In genomic region chr4:154617820-154618317, GRCh38 we compare ENCODE assay signal across 17 cellular contexts. TPM values are rescaled to one million over a fixed set of nuclear protein-coding genes. Genes with fewer than 3 reads are reported as not detected.
"Had no signal": no experiment of that assay in that cellular context is flagged by ENCODE, and none has a peak within 500 bp of the region (broad histone marks: within the 10 kb centered on the region; RNA-seq: fewer than 3 reads in every experiment).

No MANE protein-coding gene starts in this region.

- H3K4me1 ChIP-seq: psoas muscle had no signal

- H3K4me3 ChIP-seq: heart left ventricle, left lung, lung, pancreas, psoas muscle, stomach, thoracic aorta, transverse colon had no signal

- H3K27ac ChIP-seq: heart left ventricle, left lung, pancreas, psoas muscle, stomach, thoracic aorta, transverse colon had no signal

- H3K9me3 ChIP-seq: heart left ventricle, left lung, pancreas, psoas muscle, stomach, thoracic aorta, transverse colon had no signal

- H3K4me1 Mint-ChIP-seq: nephron had no signal

- H3K36me3 Mint-ChIP-seq: naive B cell had no signal

- H3K9me3 Mint-ChIP-seq: nephron had no signal

- H3K36me3 ChIP-seq: heart left ventricle, left lung, pancreas, stomach, thoracic aorta, transverse colon had no signal

- ATAC-seq: heart left ventricle, psoas muscle, sciatic nerve had no signal

- H3K4me3 Mint-ChIP-seq: naive B cell, nephron had no signal

- H3K27me3 ChIP-seq: heart left ventricle, left lung, stomach, transverse colon had no signal

- DNase-seq: effector memory CD4-positive, alpha-beta T cell; heart left ventricle; left lung; occipital lobe; psoas muscle; stimulated activated CD4-positive, alpha-beta T cell treated with anti-CD3 and anti-CD28 coated beads, Interleukin-12 subunit alpha, Interleukin-12 subunit beta, amount 100 ng/mL, for 4 hours; stomach; transverse colon had no signal

RNA-seq across cellular contexts. Expression of gene FGG, which starts 5.4 kb away (rescaled TPM):
- total RNA-seq: fibroblast of lung, frontal cortex, glomerular endothelial cell, sciatic nerve, thoracic aorta, transverse colon had no signal
- polyA plus RNA-seq: fibroblast of lung had no signal

RNA-seq across cellular contexts. Expression of gene FGA, which starts 27.3 kb away (rescaled TPM):
- total RNA-seq: fibroblast of lung, frontal cortex, glomerular endothelial cell, sciatic nerve, thoracic aorta, transverse colon had no signal
- polyA plus RNA-seq: fibroblast of lung, psoas muscle had no signal

RNA-seq across cellular contexts. Expression of gene FGB, which starts 55.1 kb away (rescaled TPM):
- total RNA-seq: fibroblast of lung, frontal cortex, glomerular endothelial cell, sciatic nerve, thoracic aorta, transverse colon had no signal
- polyA plus RNA-seq: fibroblast of lung, psoas muscle had no signal
